1 cellular context compared by ENCODE assay signal in the genomic region with DNA sequence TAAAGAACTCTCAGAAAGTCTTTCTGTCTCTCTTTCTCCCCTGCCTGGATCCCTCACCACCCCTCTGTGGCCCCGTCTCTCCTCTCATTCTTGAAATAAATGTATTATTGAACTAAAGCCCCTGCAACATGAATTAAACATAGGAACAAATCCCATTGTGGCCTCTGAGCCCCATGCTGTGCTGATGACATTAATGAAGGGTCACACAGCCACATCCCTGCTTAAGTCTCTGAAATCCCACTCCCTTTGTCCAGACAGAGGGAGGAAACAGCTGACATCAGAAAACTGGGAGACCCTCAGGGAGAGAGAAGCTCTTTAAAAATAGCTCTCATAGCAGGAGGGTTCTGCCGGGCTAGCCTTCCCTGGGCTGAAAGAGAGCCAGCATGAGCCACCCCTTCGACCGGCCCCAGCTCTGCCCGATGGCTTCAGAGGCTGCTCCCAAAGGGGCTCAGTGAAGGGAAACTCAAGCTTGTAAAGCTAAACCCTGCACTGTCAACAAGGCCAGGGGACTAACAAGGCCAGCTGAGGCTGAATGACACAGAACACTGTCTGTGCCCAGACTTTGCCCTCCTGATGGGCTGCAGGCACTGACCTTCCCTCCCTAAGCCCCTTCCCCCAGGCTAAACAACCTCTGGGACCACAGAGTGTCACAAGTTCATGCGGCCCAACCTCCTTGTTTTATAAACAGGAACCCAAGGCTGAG.
TF ChIP-seq lines count a peak whose summit lies in the region.

No MANE protein-coding gene starts in this region.

TF ChIP-seq in GM23338, 12 proteins besides CTCF, POLR2A, EP300 and RAD21 (continued from another document):
- TF ChIP-seq, protein P1, sequence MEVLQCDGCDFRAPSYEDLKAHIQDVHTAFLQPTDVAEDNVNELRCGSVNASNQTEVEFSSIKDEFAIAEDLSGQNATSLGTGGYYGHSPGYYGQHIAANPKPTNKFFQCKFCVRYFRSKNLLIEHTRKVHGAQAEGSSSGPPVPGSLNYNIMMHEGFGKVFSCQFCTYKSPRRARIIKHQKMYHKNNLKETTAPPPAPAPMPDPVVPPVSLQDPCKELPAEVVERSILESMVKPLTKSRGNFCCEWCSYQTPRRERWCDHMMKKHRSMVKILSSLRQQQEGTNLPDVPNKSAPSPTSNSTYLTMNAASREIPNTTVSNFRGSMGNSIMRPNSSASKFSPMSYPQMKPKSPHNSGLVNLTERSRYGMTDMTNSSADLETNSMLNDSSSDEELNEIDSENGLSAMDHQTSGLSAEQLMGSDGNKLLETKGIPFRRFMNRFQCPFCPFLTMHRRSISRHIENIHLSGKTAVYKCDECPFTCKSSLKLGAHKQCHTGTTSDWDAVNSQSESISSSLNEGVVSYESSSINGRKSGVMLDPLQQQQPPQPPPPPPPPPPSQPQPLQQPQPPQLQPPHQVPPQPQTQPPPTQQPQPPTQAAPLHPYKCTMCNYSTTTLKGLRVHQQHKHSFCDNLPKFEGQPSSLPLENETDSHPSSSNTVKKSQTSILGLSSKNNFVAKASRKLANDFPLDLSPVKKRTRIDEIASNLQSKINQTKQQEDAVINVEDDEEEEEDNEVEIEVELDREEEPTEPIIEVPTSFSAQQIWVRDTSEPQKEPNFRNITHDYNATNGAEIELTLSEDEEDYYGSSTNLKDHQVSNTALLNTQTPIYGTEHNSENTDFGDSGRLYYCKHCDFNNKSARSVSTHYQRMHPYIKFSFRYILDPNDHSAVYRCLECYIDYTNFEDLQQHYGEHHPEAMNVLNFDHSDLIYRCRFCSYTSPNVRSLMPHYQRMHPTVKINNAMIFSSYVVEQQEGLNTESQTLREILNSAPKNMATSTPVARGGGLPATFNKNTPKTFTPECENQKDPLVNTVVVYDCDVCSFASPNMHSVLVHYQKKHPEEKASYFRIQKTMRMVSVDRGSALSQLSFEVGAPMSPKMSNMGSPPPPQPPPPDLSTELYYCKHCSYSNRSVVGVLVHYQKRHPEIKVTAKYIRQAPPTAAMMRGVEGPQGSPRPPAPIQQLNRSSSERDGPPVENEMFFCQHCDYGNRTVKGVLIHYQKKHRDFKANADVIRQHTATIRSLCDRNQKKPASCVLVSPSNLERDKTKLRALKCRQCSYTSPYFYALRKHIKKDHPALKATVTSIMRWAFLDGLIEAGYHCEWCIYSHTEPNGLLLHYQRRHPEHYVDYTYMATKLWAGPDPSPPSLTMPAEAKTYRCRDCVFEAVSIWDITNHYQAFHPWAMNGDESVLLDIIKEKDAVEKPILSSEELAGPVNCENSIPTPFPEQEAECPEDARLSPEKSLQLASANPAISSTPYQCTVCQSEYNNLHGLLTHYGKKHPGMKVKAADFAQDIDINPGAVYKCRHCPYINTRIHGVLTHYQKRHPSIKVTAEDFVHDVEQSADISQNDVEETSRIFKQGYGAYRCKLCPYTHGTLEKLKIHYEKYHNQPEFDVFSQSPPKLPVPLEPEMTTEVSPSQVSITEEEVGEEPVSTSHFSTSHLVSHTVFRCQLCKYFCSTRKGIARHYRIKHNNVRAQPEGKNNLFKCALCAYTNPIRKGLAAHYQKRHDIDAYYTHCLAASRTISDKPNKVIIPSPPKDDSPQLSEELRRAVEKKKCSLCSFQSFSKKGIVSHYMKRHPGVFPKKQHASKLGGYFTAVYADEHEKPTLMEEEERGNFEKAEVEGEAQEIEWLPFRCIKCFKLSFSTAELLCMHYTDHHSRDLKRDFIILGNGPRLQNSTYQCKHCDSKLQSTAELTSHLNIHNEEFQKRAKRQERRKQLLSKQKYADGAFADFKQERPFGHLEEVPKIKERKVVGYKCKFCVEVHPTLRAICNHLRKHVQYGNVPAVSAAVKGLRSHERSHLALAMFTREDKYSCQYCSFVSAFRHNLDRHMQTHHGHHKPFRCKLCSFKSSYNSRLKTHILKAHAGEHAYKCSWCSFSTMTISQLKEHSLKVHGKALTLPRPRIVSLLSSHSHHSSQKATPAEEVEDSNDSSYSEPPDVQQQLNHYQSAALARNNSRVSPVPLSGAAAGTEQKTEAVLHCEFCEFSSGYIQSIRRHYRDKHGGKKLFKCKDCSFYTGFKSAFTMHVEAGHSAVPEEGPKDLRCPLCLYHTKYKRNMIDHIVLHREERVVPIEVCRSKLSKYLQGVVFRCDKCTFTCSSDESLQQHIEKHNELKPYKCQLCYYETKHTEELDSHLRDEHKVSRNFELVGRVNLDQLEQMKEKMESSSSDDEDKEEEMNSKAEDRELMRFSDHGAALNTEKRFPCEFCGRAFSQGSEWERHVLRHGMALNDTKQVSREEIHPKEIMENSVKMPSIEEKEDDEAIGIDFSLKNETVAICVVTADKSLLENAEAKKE (CRISPR knock-in tag; IDR thresholded peaks at IDR 0.05): no peak
- TF ChIP-seq ZNF331 (CRISPR knock-in tag; IDR thresholded peaks at IDR 0.05; ENCODE audit: low read depth): no peak
